In the genomic region with DNA sequence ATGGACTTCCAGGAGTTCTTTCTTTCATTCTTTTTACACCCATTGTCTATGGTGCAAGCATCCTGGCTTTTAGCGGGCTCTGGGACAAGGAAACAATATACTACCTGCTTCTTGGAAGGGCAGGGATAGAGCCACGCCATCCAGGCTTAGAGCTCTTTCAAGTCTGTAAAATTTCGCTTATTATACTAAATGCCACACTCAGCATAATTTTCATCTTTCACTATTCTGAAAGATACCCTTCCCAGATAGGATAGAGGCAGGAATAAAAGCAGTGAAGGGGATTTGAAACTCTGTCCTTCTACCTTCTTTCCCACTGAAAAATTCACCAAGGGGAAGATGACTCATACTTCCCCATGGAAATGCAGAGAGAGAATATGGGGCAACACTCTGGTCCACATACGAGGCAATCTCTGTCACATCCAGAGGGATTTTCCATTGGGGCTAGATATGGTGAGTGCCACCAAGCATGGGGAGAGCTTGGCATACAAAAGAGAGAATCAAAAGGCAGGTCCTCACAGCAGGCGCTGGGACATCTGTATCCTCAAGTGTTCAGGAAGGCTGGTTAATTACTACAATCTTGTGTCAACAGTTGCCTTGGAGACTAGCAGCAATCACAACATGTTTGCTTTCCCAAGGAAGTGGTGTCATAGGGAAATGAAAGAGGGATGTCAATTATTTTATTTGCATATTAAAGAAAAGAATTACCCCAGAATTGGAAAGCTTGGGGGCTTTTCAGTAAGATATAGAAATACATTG, we compare ENCODE assay signal across 16 cellular contexts.
DNase-seq lines count a peak whose midpoint lies in the region; ATAC-seq, FAIRE-seq and TF ChIP-seq lines count a peak whose summit lies in the region.
"Had no signal": no experiment of that assay in that cellular context is flagged by ENCODE, and none has a peak within 500 bp of the region (broad histone marks: within the 10 kb centered on the region; RNA-seq: fewer than 3 reads in every experiment).

No MANE protein-coding gene starts in this region.

- H3K4me3 ChIP-seq in endothelial cell of umbilical vein (replicated peaks in 1 of 3; ENCODE audit: insufficient read depth in 1 of 3, low read depth in 1 of 3, low read length in 3 of 3), result no peak overlapping the region
- H3K4me3 ChIP-seq in left lung, result no peak overlapping the region
- no peak overlapping the region for H3K4me3 ChIP-seq in Peyer's patch
- H3K4me3 ChIP-seq: lung, spleen had no signal

- H3K36me3 ChIP-seq in endothelial cell of umbilical vein (ENCODE audit: control insufficient read depth in 2 of 2, extremely low read depth in 1 of 2, insufficient read depth in 2 of 2, low read length in 2 of 2) (no peaks in the 10 kb centered on the region), left lung (no peaks in the 10 kb centered on the region), Peyer's patch (no peaks in the 10 kb centered on the region)
- H3K36me3 ChIP-seq: spleen had no signal

- FAIRE-seq in endothelial cell of umbilical vein (lab: Jason Lieb, UNC), result no peak
- FAIRE-seq: frontal cortex had no signal

- no peaks in the 10 kb centered on the region for H3K9me1 ChIP-seq in endothelial cell of umbilical vein (replicated peaks; ENCODE audit: control insufficient read depth, extremely low read depth, insufficient read depth, low read length)

- H2AFZ ChIP-seq in endothelial cell of umbilical vein (ENCODE audit: low read depth, low read length), result no peak overlapping the region

- H3K4me2 ChIP-seq in endothelial cell of umbilical vein (ENCODE audit: insufficient read depth, low read length), result no peak overlapping the region

- no TSS peak for BruUV-seq in endothelial cell of umbilical vein (replicated peaks; lab: Mats Ljungman, UMichigan)

- intact Hi-C loops in endothelial cell of umbilical vein (cut with micrococcal nuclease), result loop anchor here (10.0 kb wide), 1 partner anchor 207 kb away; a partner anchor contains a TSS
- intact Hi-C loops in left lung (cut with DNase I), result no loop called here

- POLR2A ChIA-PET in endothelial cell of umbilical vein (lab: Charles Lee), result no interaction called here

- H3K4me1 ChIP-seq in endothelial cell of umbilical vein (ENCODE audit: control insufficient read depth, extremely low read depth, insufficient read depth, low read length) (no peaks in the 10 kb centered on the region), left lung (no peaks in the 10 kb centered on the region), Peyer's patch (no peaks in the 10 kb centered on the region)

- H3K27ac ChIP-seq in endothelial cell of umbilical vein (ENCODE audit: insufficient read depth, low read depth, low read length) (no peak overlapping the region), left lung (no peak overlapping the region), Peyer's patch (no peak overlapping the region)
- H3K27ac ChIP-seq: spleen had no signal

- CTCF ChIA-PET in endothelial cell of umbilical vein (lab: Charles Lee), result no interaction called here

- no peaks in the 10 kb centered on the region for H4K20me1 ChIP-seq in endothelial cell of umbilical vein (replicated peaks; ENCODE audit: control insufficient read depth, extremely low read depth, insufficient read depth, low read length)

- TF ChIP-seq POLR2A in endothelial cell of umbilical vein (IDR thresholded peaks at IDR 0.05; ENCODE audit: low read depth, low read length) (no peak), Peyer's patch (IDR thresholded peaks at IDR 0.05) (no peak)

- no peaks in the 10 kb centered on the region for H3K79me2 ChIP-seq in endothelial cell of umbilical vein (ENCODE audit: control insufficient read depth, insufficient read depth, low read length)

- H3K27me3 ChIP-seq in endothelial cell of umbilical vein (ENCODE audit: control insufficient read depth in 2 of 2, insufficient read depth in 2 of 2, low read length in 2 of 2) (no peaks in the 10 kb centered on the region), left lung (no peaks in the 10 kb centered on the region), Peyer's patch (no peaks in the 10 kb centered on the region)
- H3K27me3 ChIP-seq: spleen had no signal

- TF ChIP-seq CTCF in endothelial cell of umbilical vein (IDR thresholded peaks at IDR 0.05; ENCODE audit: extremely low read depth in 1 of 2, insufficient read depth in 1 of 2, low read depth in 1 of 2, low read length in 2 of 2), result no peak
- no peak for TF ChIP-seq CTCF in left lung (IDR thresholded peaks at IDR 0.05)
- TF ChIP-seq CTCF in Peyer's patch (IDR thresholded peaks at IDR 0.05), result no peak

- no peak overlapping the region for H3K9ac ChIP-seq in endothelial cell of umbilical vein (replicated peaks; ENCODE audit: extremely low read depth, insufficient read depth, low read length)

- no peaks in the 10 kb centered on the region for H3K9me3 ChIP-seq in endothelial cell of umbilical vein (replicated peaks; ENCODE audit: control insufficient read depth, insufficient read depth, low read length)
- H3K9me3 ChIP-seq in left lung, result no peaks in the 10 kb centered on the region
- H3K9me3 ChIP-seq in Peyer's patch, result no peaks in the 10 kb centered on the region
- H3K9me3 ChIP-seq: spleen had no signal

- ATAC-seq in left lung, result no peak
- no peak for ATAC-seq in HG02610 (IDR thresholded peaks at IDR 0.05; ENCODE audit: unreplicated experiment)
- ATAC-seq: natural killer cell had no signal

- dilution Hi-C loops in endothelial cell of umbilical vein (cut with MboI; ENCODE audit: extremely low pct_ligation_motif_present, low sequenced_read_pairs), result no loop called here

- DNase-seq in CD1c-positive myeloid dendritic cell (ENCODE audit: extremely low spot score) (peak; percentile 37), NCI-H1105 (lab: John Stamatoyannopoulos, UW) (peak; percentile 53), NCI-H510A (lab: John Stamatoyannopoulos, UW) (peak; percentile 55), endothelial cell of umbilical vein (ENCODE audit: low read depth, low spot score) (peak; percentile 9), left lung (no peak), Peyer's patch (no peak)
- no peak for DNase-seq in central memory CD4-positive, alpha-beta T cell
- DNase-seq: activated effector memory CD4-positive, alpha-beta T cell treated with Interleukin-2 at 50 U/mL for 16 hours; DMS79; natural killer cell; NCI-H446 treated with DMSO at 0.1 percent for 48 hours; spleen; stimulated activated naive CD4-positive, alpha-beta T cell treated with Interleukin-2 at 50 U/mL for 16 hours had no signal

TF ChIP-seq in endothelial cell of umbilical vein, 7 proteins besides CTCF, POLR2A, EP300 and RAD21:
- TF ChIP-seq JUN (IDR thresholded peaks at IDR 0.05; ENCODE audit: borderline replicate concordance, insufficient read depth, insufficient read length, low read depth), result peak; percentile 8
- TF ChIP-seq GATA2 (IDR thresholded peaks at IDR 0.05; ENCODE audit: insufficient read depth, insufficient read length, low read depth, low read length), result no peak
- no peak for TF ChIP-seq POLR2AphosphoS5 (IDR thresholded peaks at IDR 0.05; ENCODE audit: insufficient read depth, low read depth, low read length)
TF ChIP-seq in endothelial cell of umbilical vein: peak in this region for 1.

Comparison
In these comparisons a context has a peak if more than half of its experiments do, and no peak if none do; other contexts are left out.
1. DNase-seq: peak in CD1c-positive myeloid dendritic cell (single experiment), NCI-H1105 (single experiment), NCI-H510A (single experiment) and endothelial cell of umbilical vein (single experiment); none in central memory CD4-positive, alpha-beta T cell (single experiment), left lung (0 of 2) and Peyer's patch (0 of 3).